Comparison of ENCODE assay signal across 9 cellular contexts in the genomic region with DNA sequence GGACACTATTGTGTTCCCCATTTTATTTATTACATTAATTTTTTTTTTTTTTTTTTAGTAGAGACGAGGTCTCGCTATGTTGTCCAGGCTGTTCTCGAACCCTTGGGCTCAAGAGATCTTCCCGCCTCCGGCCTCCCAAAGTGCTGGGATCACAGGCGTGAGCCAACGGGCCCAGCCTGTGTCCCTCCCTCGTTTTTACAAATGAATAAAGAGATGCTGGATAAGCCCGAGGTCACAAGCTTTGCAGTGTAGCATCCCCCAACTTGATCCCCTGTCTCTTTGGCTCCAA. TPM values are rescaled to one million over a fixed set of nuclear protein-coding genes. Genes with fewer than 3 reads are reported as not detected.
DNase-seq lines count a peak whose midpoint lies in the region; ATAC-seq, FAIRE-seq and TF ChIP-seq lines count a peak whose summit lies in the region.
"Had no signal": no experiment of that assay in that cellular context is flagged by ENCODE, and none has a peak within 500 bp of the region (broad histone marks: within the 10 kb centered on the region; RNA-seq: fewer than 3 reads in every experiment).

No MANE protein-coding gene starts in this region.

- TF ChIP-seq EP300 in esophagus muscularis mucosa (IDR thresholded peaks at IDR 0.05) = no peak

- intact Hi-C loops in Calu3 (cut with micrococcal nuclease; ENCODE audit: unreplicated experiment) = no loop called here
- intact Hi-C loops in esophagus muscularis mucosa (cut with DNase I) = loop anchor here (5.0 kb wide), 1 partner anchor 33 kb away; no protein-coding TSS in a partner anchor
- intact Hi-C loops in pancreas (cut with DNase I) = no loop called here

- peak overlapping the region; percentile 58 to 75 (median 70) for H3K4me3 ChIP-seq in Peyer's patch
- peak overlapping the region; percentile 62 to 78 (median 67) for H3K4me3 ChIP-seq in esophagus muscularis mucosa
- H3K4me3 ChIP-seq in pancreas = peak overlapping the region; percentile 62 to 79 (median 66)

- no peak for ATAC-seq in pancreas

- peaks cover 46% of the 10 kb centered on the region for H3K4me1 Mint-ChIP-seq in Calu3 (ENCODE audit: low read depth, unreplicated experiment)

- H3K36me3 Mint-ChIP-seq in Calu3 (ENCODE audit: insufficient read depth, unreplicated experiment) = peaks cover 73% of the 10 kb centered on the region

- CTCF ChIA-PET in Calu3 (lab: Charles Lee) = interaction anchor here (0.7 to 1.8 kb wide), 4 partner anchors 12 to 137 kb away, joined by 3 to 8 read pairs (median 4); no protein-coding TSS in a partner anchor

- H3K36me3 ChIP-seq in Peyer's patch (peaks cover 0 to 4% (median 0%) of the 10 kb centered on the region in 3 donors), esophagus muscularis mucosa (peaks cover 0 to 6% (median 1%) of the 10 kb centered on the region in 4 donors), pancreas (no peaks in the 10 kb centered on the region)

- H3K9me3 Mint-ChIP-seq in Calu3 (ENCODE audit: low read depth, unreplicated experiment) = no peaks in the 10 kb centered on the region

- no peak for DNase-seq in Calu3
- no peak for DNase-seq in Peyer's patch
- no peak for DNase-seq in esophagus muscularis mucosa (ENCODE audit: extremely low spot score)
- no peak for DNase-seq in pancreas
- no peak for DNase-seq in NK-92 (lab: John Stamatoyannopoulos, UW; ENCODE audit: unreplicated experiment)
- no peak for DNase-seq in urothelium cell line (ENCODE audit: low spot score)
- no peak for DNase-seq in NOMO-1 treated with dmso at 0.1 percent for 144 hours (lab: John Stamatoyannopoulos, UW; ENCODE audit: unreplicated experiment)
- DNase-seq in NCI-H2029 (lab: John Stamatoyannopoulos, UW) = no peak

- H3K27me3 ChIP-seq in Peyer's patch (no peaks in the 10 kb centered on the region), esophagus muscularis mucosa (no peaks in the 10 kb centered on the region), pancreas (no peaks in the 10 kb centered on the region)

- H3K9me3 ChIP-seq in Peyer's patch = no peaks in the 10 kb centered on the region
- H3K9me3 ChIP-seq in esophagus muscularis mucosa = no peaks in the 10 kb centered on the region
- H3K9me3 ChIP-seq in pancreas = no peaks in the 10 kb centered on the region

- WGBS in esophagus muscularis mucosa = 6% methylated on average over 9 of the region's 9 CpGs
- 4 to 5% methylated on average over 9 of the region's 9 CpGs for WGBS in pancreas, 2 donors

- H3K4me1 ChIP-seq in Peyer's patch (peaks cover 5 to 37% (median 18%) of the 10 kb centered on the region in 4 donors), esophagus muscularis mucosa (peaks cover 37 to 60% (median 59%) of the 10 kb centered on the region in 4 donors), pancreas (peaks cover 15 to 29% (median 24%) of the 10 kb centered on the region in 3 donors)

- peak overlapping the region; percentile 87 for H3K27ac Mint-ChIP-seq in Calu3 (ENCODE audit: unreplicated experiment)

- TF ChIP-seq POLR2A in Peyer's patch (IDR thresholded peaks at IDR 0.05) = no peak
- TF ChIP-seq POLR2A in esophagus muscularis mucosa (IDR thresholded peaks at IDR 0.05; ENCODE audit: low read depth) = no peak

- H3K4me3 Mint-ChIP-seq in Calu3 (ENCODE audit: low read depth, unreplicated experiment) = peak overlapping the region; percentile 95

- FAIRE-seq in pancreas (lab: Jason Lieb, UNC) (no peak), urothelium cell line (lab: Jason Lieb, UNC) (no peak)

- H3K27me3 Mint-ChIP-seq in Calu3 (ENCODE audit: unreplicated experiment) = no peaks in the 10 kb centered on the region

- TF ChIP-seq CTCF in Calu3 (IDR thresholded peaks at IDR 0.05; ENCODE audit: unreplicated experiment) (no peak), Peyer's patch (IDR thresholded peaks at IDR 0.05) (no peak), esophagus muscularis mucosa (IDR thresholded peaks at IDR 0.05) (no peak), pancreas (IDR thresholded peaks at IDR 0.05) (no peak)

- H3K27ac ChIP-seq in Peyer's patch = peak overlapping the region; percentile 68 to 85 (median 74)
- H3K27ac ChIP-seq in esophagus muscularis mucosa (replicated peaks in 1 of 4) = peak overlapping the region; percentile 79 to 96 (median 94)
- H3K27ac ChIP-seq in pancreas = peak overlapping the region; percentile 71 to 83 (median 76)

- no TSS peak for BruUV-seq in Calu3 (replicated peaks; lab: Mats Ljungman, UMichigan)

RNA-seq across cellular contexts. Expression of gene MTFP1, which starts 0.3 kb away (rescaled TPM):
- 30.5 and 33.6 TPM in 2 replicates for total RNA-seq in Calu3 (2022)
- total RNA-seq in Peyer's patch = 10 to 100 TPM; 12.4 to 24.7 (median 19.2) TPM
- 1 to 10 TPM; 1.2 to 7.1 (median 3.4) TPM for total RNA-seq in esophagus muscularis mucosa
- 10 to 100 TPM in 1 of 6 donors, 1 to 10 TPM in 5; 3.2 to 11.6 (median 8.0) TPM for total RNA-seq in pancreas
- polyA plus RNA-seq in pancreas = 10 to 100 TPM; 13.1 to 15.7 TPM

RNA-seq across cellular contexts. Expression of gene SEC14L2, which starts 28.5 kb away (rescaled TPM):
- 32.1 and 39.1 TPM in 2 replicates for total RNA-seq in Calu3 (2022)
- total RNA-seq in Peyer's patch = 10 to 100 TPM in 3 of 4 donors, 1 to 10 TPM in 1; 3.3 to 53.6 (median 34.6) TPM
- 10 to 100 TPM in 2 of 4 donors, 1 to 10 TPM in 2; 3.3 to 16.7 (median 8.5) TPM for total RNA-seq in esophagus muscularis mucosa
- total RNA-seq in pancreas = 1 to 10 TPM; 2.6 to 6.6 (median 3.6) TPM
- 1 to 10 TPM; 3.6 to 5.1 TPM for polyA plus RNA-seq in pancreas

RNA-seq across cellular contexts. Expression of gene RNF215, which starts 38.1 kb away (rescaled TPM):
- total RNA-seq in Calu3 (2022) (42.5 and 48.8 TPM in 2 replicates), Peyer's patch (10 to 100 TPM in 3 of 4 donors, 1 to 10 TPM in 1; 8.6 to 28.9 (median 13.0) TPM), esophagus muscularis mucosa (10 to 100 TPM in 3 of 4 donors, 1 to 10 TPM in 1; 6.6 to 18.5 (median 15.0) TPM), pancreas (10 to 100 TPM in 2 of 6 donors, 1 to 10 TPM in 4; 6.0 to 11.6 (median 8.9) TPM)
- 10 to 100 TPM in 1 of 2 donors, 1 to 10 TPM in 1; 9.9 to 13.9 TPM for polyA plus RNA-seq in pancreas

RNA-seq across cellular contexts. Expression of gene SEC14L3, which starts 46.5 kb away (rescaled TPM):
- total RNA-seq in Calu3 (2022) = not detected in 2 replicates
- total RNA-seq in Peyer's patch = not detected
- total RNA-seq in esophagus muscularis mucosa = not detected
- total RNA-seq in pancreas = not detected
- polyA plus RNA-seq in pancreas = under 1 TPM in 1 of 2 donors, not detected in 1; 0.05 TPM
- total RNA-seq: SK-MEL-5 had no signal
